In the genomic region with DNA sequence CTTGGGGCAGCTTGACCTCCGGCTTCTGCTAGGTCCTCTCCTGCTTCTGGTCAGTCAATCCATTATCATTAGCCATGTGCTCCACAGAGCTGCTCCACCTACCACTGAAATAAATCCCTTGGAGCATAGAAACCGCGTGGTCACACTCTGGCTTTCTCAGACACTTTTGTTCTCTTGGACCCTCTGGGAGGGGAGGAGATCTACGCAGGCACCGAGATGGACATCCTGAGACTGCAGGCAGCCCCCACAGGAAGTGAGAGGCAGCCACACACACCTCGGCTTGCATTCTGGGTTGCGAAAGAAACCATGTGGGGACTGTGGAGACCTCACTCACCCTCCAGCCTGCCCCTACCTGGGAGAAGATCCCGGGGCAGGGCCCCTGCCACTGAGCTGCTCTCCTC, we compare ENCODE assay signal across 9 cellular contexts.
DNase-seq lines count a peak whose midpoint lies in the region; ATAC-seq and TF ChIP-seq lines count a peak whose summit lies in the region.
"Had no signal": no experiment of that assay in that cellular context is flagged by ENCODE, and none has a peak within 500 bp of the region (broad histone marks: within the 10 kb centered on the region; RNA-seq: fewer than 3 reads in every experiment).

No MANE protein-coding gene starts in this region.

- BruUV-seq in Caco-2 (replicated peaks; lab: Mats Ljungman, UMichigan) = no TSS peak

- H3K9ac ChIP-seq in KMS-11 = peak overlapping the region; percentile 35; the same call in 1 of the 2 replicates
- H3K9ac ChIP-seq in GM23248 = no peak overlapping the region

- peak overlapping the region; percentile 97 for H3K4me2 ChIP-seq in KMS-11
- H3K4me2 ChIP-seq in GM23248 (ENCODE audit: unreplicated experiment) = no peak overlapping the region

- H3K4me1 ChIP-seq in KMS-11 (ENCODE audit: low read depth, poor library complexity, severe bottlenecking) (peaks cover 53% of the 10 kb centered on the region), GM23248 (ENCODE audit: insufficient read depth) (peaks cover 33% of the 10 kb centered on the region), Caco-2 (no peaks in the 10 kb centered on the region)

- H3K4me3 ChIP-seq in KMS-11 (IDR thresholded peaks at IDR 0.05; ENCODE audit: insufficient read depth, low read depth, low read length) = no peak overlapping the region
- H3K4me3 ChIP-seq in GM23248 = no peak overlapping the region
- no peak overlapping the region for H3K4me3 ChIP-seq in Caco-2 (ENCODE audit: low read depth, low read length)

- H3K27ac ChIP-seq in KMS-11 = peak overlapping the region; percentile 89; the same call in 1 of the 2 replicates
- H3K27ac ChIP-seq in GM23248 = no peak overlapping the region
- H3K27ac ChIP-seq: HL-60 had no signal

- no peaks in the 10 kb centered on the region for H3K4me1 Mint-ChIP-seq in Caco-2 (ENCODE audit: low read depth, unreplicated experiment)

- H3K4me3 Mint-ChIP-seq in Caco-2 (ENCODE audit: unreplicated experiment) = no peak overlapping the region

- CTCF ChIA-PET in Caco-2 (lab: Charles Lee) = no interaction called here

- in situ Hi-C loops in GM23248 (cut with MboI) = no loop called here

- POLR2A ChIA-PET in Caco-2 (lab: Charles Lee) = no interaction called here

- peaks cover 19% of the 10 kb centered on the region for H3F3A ChIP-seq in GM23248 (ENCODE audit: insufficient read depth)

- no peaks in the 10 kb centered on the region for H3K27me3 ChIP-seq in KMS-11 (ENCODE audit: insufficient read depth, low read depth)
- no peaks in the 10 kb centered on the region for H3K27me3 ChIP-seq in GM23248 (replicated peaks; ENCODE audit: insufficient read depth)
- no peaks in the 10 kb centered on the region for H3K27me3 ChIP-seq in Caco-2 (replicated peaks; ENCODE audit: control insufficient read depth, insufficient read depth, low read length)

- no peaks in the 10 kb centered on the region for H3K9me3 ChIP-seq in GM23248 (ENCODE audit: low read depth)
- H3K9me3 ChIP-seq in Caco-2 = no peaks in the 10 kb centered on the region

- H3K36me3 ChIP-seq in KMS-11 (ENCODE audit: insufficient read depth) (no peaks in the 10 kb centered on the region), GM23248 (ENCODE audit: low read depth) (no peaks in the 10 kb centered on the region), Caco-2 (ENCODE audit: control insufficient read depth, insufficient read depth, low read length) (no peaks in the 10 kb centered on the region)

- H4K20me1 ChIP-seq in KMS-11 (ENCODE audit: insufficient read depth) (no peaks in the 10 kb centered on the region), GM23248 (ENCODE audit: insufficient read depth) (no peaks in the 10 kb centered on the region)

- intact Hi-C loops in Caco-2 (cut with micrococcal nuclease; ENCODE audit: unreplicated experiment) = no loop called here

- TF ChIP-seq CTCF in KMS-11 (conservative IDR thresholded peaks at IDR 0.05; ENCODE audit: low read depth, low read length) = no peak
- no peak for TF ChIP-seq CTCF in Caco-2 (IDR thresholded peaks at IDR 0.05; ENCODE audit: insufficient read depth in 1 of 2, low read depth in 1 of 2, low read length in 1 of 2, severe bottlenecking in 1 of 2, unreplicated experiment in 1 of 2)

- ATAC-seq in GM19455 (IDR thresholded peaks at IDR 0.05; ENCODE audit: unreplicated experiment) (peak; percentile 64), HG03095 (IDR thresholded peaks at IDR 0.05; ENCODE audit: unreplicated experiment) (no peak)

- H2AFZ ChIP-seq in KMS-11 (ENCODE audit: low read depth) (peak overlapping the region; percentile 46; the same call in 1 of the 2 replicates), GM23248 (no peak overlapping the region)

- H3K79me2 ChIP-seq in KMS-11 (ENCODE audit: insufficient read depth, low read depth) (peaks cover 8% of the 10 kb centered on the region; the same call in 1 of the 2 replicates), GM23248 (ENCODE audit: insufficient read depth) (peaks cover 99% of the 10 kb centered on the region)

- no peaks in the 10 kb centered on the region for H3K9me3 Mint-ChIP-seq in Caco-2 (ENCODE audit: unreplicated experiment)

- H3K27ac Mint-ChIP-seq in Caco-2 (ENCODE audit: unreplicated experiment) = no peak overlapping the region

- 81% methylated on average over 8 of the region's 8 CpGs for WGBS in GM23248 (ENCODE audit: low coverage in 1 of 2, low lambda C conversion rate in 2 of 2, missing lambda C conversion rate in 2 of 2), 2 experiments

- no peaks in the 10 kb centered on the region for H3K9me2 ChIP-seq in GM23248 (ENCODE audit: insufficient read depth)

- no peaks in the 10 kb centered on the region for H3K27me3 Mint-ChIP-seq in Caco-2 (ENCODE audit: insufficient read depth, unreplicated experiment)

- no peaks in the 10 kb centered on the region for H3K36me3 Mint-ChIP-seq in Caco-2 (ENCODE audit: insufficient read depth, unreplicated experiment)

- peak; percentile 25 for DNase-seq in activated gamma-delta T cell treated with anti-CD3 and anti-CD28 coated beads, Interleukin-2, amount 50 U/mL, for 16 hours (ENCODE audit: low read depth)
- peak; percentile 41 for DNase-seq in stimulated activated CD8-positive, alpha-beta memory T cell treated with anti-CD3 and anti-CD28 coated beads, Interleukin-4, amount 100 ng/mL, for 24 hours (ENCODE audit: low read depth)
- DNase-seq in GM23248 (no peak), Caco-2 (no peak)
- DNase-seq: NCI-H774 had no signal

Comparison
In these comparisons a context has a peak if more than half of its experiments do, and no peak if none do; other contexts are left out.
1. DNase-seq: peak in activated gamma-delta T cell treated with anti-CD3 and anti-CD28 coated beads, Interleukin-2, amount 50 U/mL, for 16 hours (single experiment) and stimulated activated CD8-positive, alpha-beta memory T cell treated with anti-CD3 and anti-CD28 coated beads, Interleukin-4, amount 100 ng/mL, for 24 hours (single experiment); none in GM23248 (single experiment) and Caco-2 (0 of 2).